Comparison of ENCODE assay signal across 8 cellular contexts in genomic region chr17:68237369-68238172, GRCh38. TPM values are rescaled to one million over a fixed set of nuclear protein-coding genes. Genes with fewer than 3 reads are reported as not detected.
DNase-seq lines count a peak whose midpoint lies in the region; ATAC-seq and TF ChIP-seq lines count a peak whose summit lies in the region.
"Not testable (repeated sequence)": the region's sequence is repeated elsewhere in the genome, so short reads cannot be mapped to it uniquely, and the experiment has no call there.
"Had no signal": no experiment of that assay in that cellular context is flagged by ENCODE, and none has a peak within 500 bp of the region (broad histone marks: within the 10 kb centered on the region; RNA-seq: fewer than 3 reads in every experiment).

No MANE protein-coding gene starts in this region.

- peaks cover 31% of the 10 kb centered on the region for H3K36me3 Mint-ChIP-seq in effector memory CD8-positive, alpha-beta T cell (ENCODE audit: insufficient read depth)

- H3K9me2 ChIP-seq in OCI-LY7 (ENCODE audit: insufficient read depth, low read length) = not testable (repeated sequence)

- peak; percentile 80 for ATAC-seq in GM18517 (IDR thresholded peaks at IDR 0.05; ENCODE audit: unreplicated experiment)
- ATAC-seq in GM21528 (IDR thresholded peaks at IDR 0.05; ENCODE audit: low FRiP score, unreplicated experiment) = peak; percentile 81
- peak; percentile 70 for ATAC-seq in HG03175 (IDR thresholded peaks at IDR 0.05; ENCODE audit: unreplicated experiment)
- peak; percentile 78 for ATAC-seq in effector memory CD8-positive, alpha-beta T cell (replicated peaks)

- peaks cover 77% of the 10 kb centered on the region for H3K4me1 ChIP-seq in OCI-LY7 (ENCODE audit: insufficient read depth, low read length, poor library complexity, severe bottlenecking)

- not testable (repeated sequence) for BruUV-seq in OCI-LY7 (replicated peaks; lab: Mats Ljungman, UMichigan)

- H3K36me3 ChIP-seq in OCI-LY7 (ENCODE audit: insufficient read depth, low read length) = peaks cover 27% of the 10 kb centered on the region

- TF ChIP-seq CTCF in OCI-LY7 (conservative IDR thresholded peaks at IDR 0.05; ENCODE audit: low read length) = 0 out of 2 replicates have a peak, but pooled peaks have one; percentile 27

- H3K4me2 ChIP-seq in OCI-LY7 (ENCODE audit: low read length) = peak overlapping the region; percentile 84

- intact Hi-C loops in OCI-LY7 (cut with micrococcal nuclease; ENCODE audit: unreplicated experiment) = loop anchor here (1.0 to 2.0 kb wide), 5 partner anchors 10 to 55 kb away; no protein-coding TSS in a partner anchor

- H3K4me3 ChIP-seq in OCI-LY7 (ENCODE audit: low read depth, low read length, poor library complexity, severe bottlenecking) = peak overlapping the region; percentile 65

- not testable (repeated sequence) for H3K9me3 Mint-ChIP-seq in effector memory CD8-positive, alpha-beta T cell

- not testable (repeated sequence) for H3K27me3 Mint-ChIP-seq in effector memory CD8-positive, alpha-beta T cell

- DNase-seq in OCI-LY7 (ENCODE audit: low spot score) (peak; percentile 96), pons (ENCODE audit: low spot score) (peak; percentile 58)
- peak; percentile 67 for DNase-seq in activated CD8-positive, alpha-beta memory T cell treated with anti-CD3 and anti-CD28 coated beads, Interleukin-2, amount 50 U/mL, for 48 hours
- peak; percentile 63 to 72 (median 69) for DNase-seq in effector memory CD8-positive, alpha-beta T cell

- H3K4me3 Mint-ChIP-seq in effector memory CD8-positive, alpha-beta T cell = peak overlapping the region; percentile 82 to 90

- peaks cover 79% of the 10 kb centered on the region for H3K79me2 ChIP-seq in OCI-LY7 (ENCODE audit: insufficient read depth, low read depth, low read length)

- peak overlapping the region; percentile 96 for H3K27ac ChIP-seq in OCI-LY7 (ENCODE audit: low read depth, low read length, poor library complexity, severe bottlenecking)

- peaks cover 50 to 57% of the 10 kb centered on the region in 2 donors for H3K4me1 Mint-ChIP-seq in effector memory CD8-positive, alpha-beta T cell (ENCODE audit: low read depth in 2 of 2)

- CTCF ChIA-PET in OCI-LY7 (lab: Charles Lee; ENCODE audit: unreplicated experiment) = interaction anchor here (1.3 kb wide), 1 partner anchor 10 kb away, joined by 9 read pairs; the partner anchor contains the start of gene AMZ2

- POLR2A ChIA-PET in OCI-LY7 (lab: Charles Lee) = interaction anchor here (0.6 to 7.0 kb wide), 19 partner anchors 8 to 223 kb away, joined by 3 to 154 read pairs (median 5); partner anchors contain the start of gene AMZ2

- H3K9me3 ChIP-seq in OCI-LY7 (ENCODE audit: low read length) = not testable (repeated sequence)

- not testable (repeated sequence) for H4K20me1 ChIP-seq in OCI-LY7 (ENCODE audit: insufficient read depth, low read length)

- peak overlapping the region; percentile 99 to 100 for H3K27ac Mint-ChIP-seq in effector memory CD8-positive, alpha-beta T cell

- not testable (repeated sequence) for H2AFZ ChIP-seq in OCI-LY7 (ENCODE audit: low read length)

RNA-seq across cellular contexts. Expression of gene AMZ2, which starts 10.3 kb away (rescaled TPM):
- total RNA-seq in OCI-LY7 (2014; rRNA removed; shearing (Covaris generic)) = 105 and 117 TPM in 2 replicates
- total RNA-seq in OCI-LY7 (2022) = 248 and 285 TPM in 2 replicates

RNA-seq across cellular contexts. Expression of gene SLC16A6, which starts 53.4 kb away (rescaled TPM):
- 3.7 and 4.5 TPM in 2 replicates for total RNA-seq in OCI-LY7 (2014; rRNA removed; shearing (Covaris generic))
- total RNA-seq in OCI-LY7 (2022) = 15.4 and 18.9 TPM in 2 replicates
- total RNA-seq: HT-29 had no signal

RNA-seq across cellular contexts. Expression of gene ARSG, which starts 53.7 kb away (rescaled TPM):
- total RNA-seq in OCI-LY7 (2014; rRNA removed; shearing (Covaris generic)) = 24.2 and 26.1 TPM in 2 replicates
- total RNA-seq in OCI-LY7 (2022) = 51.6 and 53.0 TPM in 2 replicates

Comparison
In these comparisons a context has a peak if more than half of its experiments do, and no peak if none do; other contexts are left out.
1. Peak in every context shown above with its lines: DNase-seq, ATAC-seq, H3K4me3 ChIP-seq and H3K27ac ChIP-seq.